Comparison of ENCODE assay signal across 11 cellular contexts in genomic region chr15:80252281-80252619, GRCh38. TPM values are rescaled to one million over a fixed set of nuclear protein-coding genes. Genes with fewer than 3 reads are reported as not detected.
DNase-seq lines count a peak whose midpoint lies in the region; ATAC-seq and TF ChIP-seq lines count a peak whose summit lies in the region.
"Had no signal": no experiment of that assay in that cellular context is flagged by ENCODE, and none has a peak within 500 bp of the region (broad histone marks: within the 10 kb centered on the region; RNA-seq: fewer than 3 reads in every experiment).

No MANE protein-coding gene starts in this region.

- H3K4me3 ChIP-seq in body of pancreas (peak overlapping the region in 1 of 2 donors; percentile 21), mesendoderm (ENCODE audit: low read length) (no peak overlapping the region), tibial nerve (peak overlapping the region; percentile 32 to 62 (median 39))

- no peaks in the 10 kb centered on the region for H3K79me2 ChIP-seq in mesendoderm (ENCODE audit: control insufficient read depth, insufficient read depth, low read length)

- intact Hi-C loops in body of pancreas (cut with DNase I) = no loop called here
- intact Hi-C loops in activated T-helper 2 cell treated with anti-CD3 and anti-CD28 coated beads, Interferon-gamma antibody, Interleukin-2, Interleukin-4, amounts not matched to agents 10 μg/mL and 5 μg/mL and 100 μg/mL, durations not matched to agents 14 hours and 24 hours and 36 hours (cut with micrococcal nuclease) = no loop called here

- peaks cover 6% of the 10 kb centered on the region for H3K4me1 Mint-ChIP-seq in activated T-cell treated with anti-CD3 and anti-CD28 coated beads, Interleukin-2, amount 50 U/mL, for 24 hours (ENCODE audit: low read depth)
- peaks cover 2% of the 10 kb centered on the region for H3K4me1 Mint-ChIP-seq in activated T-helper 2 cell treated with anti-CD3 and anti-CD28 coated beads, Interferon-gamma antibody, Interleukin-2, Interleukin-4, amounts not matched to agents 10 μg/mL and 5 μg/mL and 100 μg/mL, durations not matched to agents 14 hours and 24 hours and 36 hours (ENCODE audit: low read depth)

- H3K27me3 ChIP-seq in body of pancreas = peaks cover 0 to 6% of the 10 kb centered on the region in 2 donors
- peaks cover 15% of the 10 kb centered on the region for H3K27me3 ChIP-seq in mesendoderm (ENCODE audit: insufficient read depth, low read length, poor library complexity)
- H3K27me3 ChIP-seq in tibial nerve = peaks cover 0 to 26% of the 10 kb centered on the region in 2 donors

- TF ChIP-seq POLR2A in body of pancreas (IDR thresholded peaks at IDR 0.05) (no peak), tibial nerve (IDR thresholded peaks at IDR 0.05) (no peak)

- H3K27ac Mint-ChIP-seq in activated T-cell treated with anti-CD3 and anti-CD28 coated beads, Interleukin-2, amount 50 U/mL, for 24 hours = no peak overlapping the region
- H3K27ac Mint-ChIP-seq in activated T-helper 2 cell treated with anti-CD3 and anti-CD28 coated beads, Interferon-gamma antibody, Interleukin-2, Interleukin-4, amounts not matched to agents 10 μg/mL and 5 μg/mL and 100 μg/mL, durations not matched to agents 14 hours and 24 hours and 36 hours = no peak overlapping the region
- H3K27ac Mint-ChIP-seq: CD4-positive, CD25-positive, alpha-beta regulatory T cell had no signal

- H3K56ac ChIP-seq in mesendoderm (ENCODE audit: low read length) = no peak overlapping the region

- peak overlapping the region; percentile 45 for H3K18ac ChIP-seq in mesendoderm (ENCODE audit: low read length)

- H2AK5ac ChIP-seq in mesendoderm (ENCODE audit: low read length) = no peak overlapping the region

- no peak overlapping the region for H2BK15ac ChIP-seq in mesendoderm (replicated peaks; ENCODE audit: low read depth)

- H3K79me1 ChIP-seq in mesendoderm (ENCODE audit: low read length) = no peaks in the 10 kb centered on the region

- H3K9me3 Mint-ChIP-seq in activated T-cell treated with anti-CD3 and anti-CD28 coated beads, Interleukin-2, amount 50 U/mL, for 24 hours = no peaks in the 10 kb centered on the region
- H3K9me3 Mint-ChIP-seq in activated T-helper 2 cell treated with anti-CD3 and anti-CD28 coated beads, Interferon-gamma antibody, Interleukin-2, Interleukin-4, amounts not matched to agents 10 μg/mL and 5 μg/mL and 100 μg/mL, durations not matched to agents 14 hours and 24 hours and 36 hours = no peaks in the 10 kb centered on the region

- H2BK120ac ChIP-seq in mesendoderm (ENCODE audit: low read depth, low read length) = no peak overlapping the region

- no peak for DNase-seq in activated T-cell treated with anti-CD3 and anti-CD28 coated beads, Interleukin-2, amount 50 U/mL, for 24 hours
- no peak for DNase-seq in activated T-cell treated with anti-CD3 and anti-CD28 coated beads, Interleukin-2, amount 50 U/mL, for 48 hours
- DNase-seq in body of pancreas (no peak), mesendoderm (peak; percentile 41), tibial nerve (ENCODE audit: low spot score in 2 of 2) (no peak), NCI-H1436 (lab: John Stamatoyannopoulos, UW) (no peak), AG08395 (ENCODE audit: low spot score) (no peak)
- no peak for DNase-seq in activated T-helper 2 cell treated with anti-CD3 and anti-CD28 coated beads, Interferon-gamma antibody, Interleukin-2, Interleukin-4, amounts not matched to agents 10 μg/mL and 5 μg/mL and 100 μg/mL, durations not matched to agents 14 hours and 24 hours and 36 hours (ENCODE audit: low spot score)
- DNase-seq: activated naive CD4-positive, alpha-beta T cell; CD4-positive, CD25-positive, alpha-beta regulatory T cell had no signal

- no peaks in the 10 kb centered on the region for H3K36me3 Mint-ChIP-seq in activated T-cell treated with anti-CD3 and anti-CD28 coated beads, Interleukin-2, amount 50 U/mL, for 24 hours (ENCODE audit: low read depth)
- H3K36me3 Mint-ChIP-seq in activated T-helper 2 cell treated with anti-CD3 and anti-CD28 coated beads, Interferon-gamma antibody, Interleukin-2, Interleukin-4, amounts not matched to agents 10 μg/mL and 5 μg/mL and 100 μg/mL, durations not matched to agents 14 hours and 24 hours and 36 hours (ENCODE audit: low read depth) = no peaks in the 10 kb centered on the region
- H3K36me3 Mint-ChIP-seq: CD4-positive, CD25-positive, alpha-beta regulatory T cell had no signal

- no peak overlapping the region for H2BK5ac ChIP-seq in mesendoderm (ENCODE audit: low read length)

- peak overlapping the region; percentile 39 for H3K4me2 ChIP-seq in mesendoderm (ENCODE audit: low read length)

- peak overlapping the region; percentile 10 for H3K4me3 Mint-ChIP-seq in activated T-cell treated with anti-CD3 and anti-CD28 coated beads, Interleukin-2, amount 50 U/mL, for 24 hours
- H3K4me3 Mint-ChIP-seq in activated T-helper 2 cell treated with anti-CD3 and anti-CD28 coated beads, Interferon-gamma antibody, Interleukin-2, Interleukin-4, amounts not matched to agents 10 μg/mL and 5 μg/mL and 100 μg/mL, durations not matched to agents 14 hours and 24 hours and 36 hours (ENCODE audit: low read depth) = no peak overlapping the region

- H4K5ac ChIP-seq in mesendoderm (ENCODE audit: low read length) = no peak overlapping the region

- no peak for TF ChIP-seq EP300 in tibial nerve (IDR thresholded peaks at IDR 0.05)

- H3K27ac ChIP-seq in body of pancreas (peak overlapping the region in 3 of 4 donors; percentile 31 to 52 (median 39)), mesendoderm (ENCODE audit: low read depth, low read length) (no peak overlapping the region), tibial nerve (peak overlapping the region; percentile 78 to 92 (median 84))
- H3K27ac ChIP-seq: SJSA1 had no signal

- peaks cover 24% of the 10 kb centered on the region for H3K4me1 ChIP-seq in body of pancreas
- H3K4me1 ChIP-seq in mesendoderm (ENCODE audit: control insufficient read depth, low read depth, low read length) = no peaks in the 10 kb centered on the region
- peaks cover 0 to 26% (median 3%) of the 10 kb centered on the region in 4 donors for H3K4me1 ChIP-seq in tibial nerve

- no peak overlapping the region for H3K9ac ChIP-seq in mesendoderm (ENCODE audit: low read length)

- H3K36me3 ChIP-seq in body of pancreas (replicated peaks in 1 of 2; ENCODE audit: insufficient read depth in 1 of 2, low read depth in 2 of 2) = no peaks in the 10 kb centered on the region
- H3K36me3 ChIP-seq in mesendoderm (ENCODE audit: control insufficient read depth, insufficient read depth, low read length) = no peaks in the 10 kb centered on the region
- H3K36me3 ChIP-seq in tibial nerve = no peaks in the 10 kb centered on the region
- H3K36me3 ChIP-seq: SJSA1 had no signal

- H4K8ac ChIP-seq in mesendoderm (ENCODE audit: low read depth, low read length) = no peak overlapping the region

- H3K9me3 ChIP-seq in body of pancreas (no peaks in the 10 kb centered on the region), tibial nerve (no peaks in the 10 kb centered on the region)
- H3K9me3 ChIP-seq: SJSA1 had no signal

- no peak overlapping the region for H3K23ac ChIP-seq in mesendoderm (ENCODE audit: low read length)

- TF ChIP-seq CTCF in body of pancreas (IDR thresholded peaks at IDR 0.05) = no peak
- no peak for TF ChIP-seq CTCF in tibial nerve (IDR thresholded peaks at IDR 0.05)

- H3K27me3 Mint-ChIP-seq in activated T-cell treated with anti-CD3 and anti-CD28 coated beads, Interleukin-2, amount 50 U/mL, for 24 hours = peaks cover 78% of the 10 kb centered on the region
- peaks cover 69% of the 10 kb centered on the region for H3K27me3 Mint-ChIP-seq in activated T-helper 2 cell treated with anti-CD3 and anti-CD28 coated beads, Interferon-gamma antibody, Interleukin-2, Interleukin-4, amounts not matched to agents 10 μg/mL and 5 μg/mL and 100 μg/mL, durations not matched to agents 14 hours and 24 hours and 36 hours (ENCODE audit: low read depth)

- 0 to 1% methylated on average over 7 of the region's 7 CpGs for WGBS in body of pancreas, 2 donors
- WGBS in mesendoderm (ENCODE audit: extremely low coverage, insufficient coverage, low lambda C conversion rate) = no CpG with 5 or more reads among the region's 7 CpGs
- 0 to 1% methylated on average over 7 of the region's 7 CpGs for WGBS in tibial nerve, 2 donors

- no peak overlapping the region for H3K4ac ChIP-seq in mesendoderm (ENCODE audit: low read depth, low read length)

- no peak for ATAC-seq in body of pancreas

RNA-seq across cellular contexts. Expression of gene CTXND1, which starts 0.2 kb away (rescaled TPM):
- total RNA-seq in body of pancreas (1 to 10 TPM in 1 of 2 donors, under 1 TPM in 1; 0.66 to 1.0 TPM), tibial nerve (1 to 10 TPM; 1.8 to 3.7 (median 2.6) TPM)
- polyA plus RNA-seq in mesendoderm (2013, experiment 1 of 2) = 0.03 TPM
- 0.01 TPM for polyA plus RNA-seq in mesendoderm (2013, experiment 2 of 2)
- total RNA-seq in activated T-helper 2 cell treated with anti-CD3 and anti-CD28 coated beads, Interferon-gamma antibody, Interleukin-2, Interleukin-4, amounts not matched to agents 10 μg/mL and 5 μg/mL and 100 μg/mL, durations not matched to agents 14 hours and 24 hours and 36 hours = not detected in 2 replicates
- total RNA-seq: CD4-positive, CD25-positive, alpha-beta regulatory T cell; SJSA1 had no signal
- polyA plus RNA-seq: CD4-positive, CD25-positive, alpha-beta regulatory T cell had no signal
